Comparison of ENCODE assay signal across 6 cellular contexts in genomic region chr16:16301839-16302604, GRCh38.
DNase-seq lines count a peak whose midpoint lies in the region; ATAC-seq and TF ChIP-seq lines count a peak whose summit lies in the region.
"Not testable (repeated sequence)": the region's sequence is repeated elsewhere in the genome, so short reads cannot be mapped to it uniquely, and the experiment has no call there.

No MANE protein-coding gene starts in this region.

- not testable (repeated sequence) for H3K27me3 Mint-ChIP-seq in activated CD8-positive, alpha-beta T cell treated with anti-CD3 and anti-CD28 coated beads for 36 hours; activated naive CD8-positive, alpha-beta T cell treated with anti-CD3 and anti-CD28 coated beads, Interleukin-2, amount 10 ng/mL, durations not matched to agents 7 days and 5 days; effector memory CD8-positive, alpha-beta T cell; naive thymus-derived CD4-positive, alpha-beta T cell; stimulated activated naive B cell treated with anti-CD40 and anti-IgM and Interleukin-4, amounts not matched to agents 10 μg/mL and 1 μg/mL and 100 μg/mL, for 72 hours

- H3K27ac Mint-ChIP-seq in activated CD8-positive, alpha-beta T cell treated with anti-CD3 and anti-CD28 coated beads for 36 hours; activated naive CD8-positive, alpha-beta T cell treated with anti-CD3 and anti-CD28 coated beads, Interleukin-2, amount 10 ng/mL, durations not matched to agents 7 days and 5 days; effector memory CD8-positive, alpha-beta T cell; naive thymus-derived CD4-positive, alpha-beta T cell; stimulated activated naive B cell treated with anti-CD40 and anti-IgM and Interleukin-4, amounts not matched to agents 10 μg/mL and 1 μg/mL and 100 μg/mL, for 72 hours: not testable (repeated sequence)

- peak; percentile 84 for ATAC-seq in DND-41 (ENCODE audit: insufficient read depth, low read depth)
- ATAC-seq in activated CD8-positive, alpha-beta T cell treated with anti-CD3 and anti-CD28 coated beads for 36 hours = peak; percentile 81
- ATAC-seq in activated naive CD8-positive, alpha-beta T cell treated with anti-CD3 and anti-CD28 coated beads, Interleukin-2, amount 10 ng/mL, durations not matched to agents 7 days and 5 days (ENCODE audit: low read depth) = peak; percentile 99
- peak; percentile 69 for ATAC-seq in effector memory CD8-positive, alpha-beta T cell (replicated peaks)
- ATAC-seq in naive thymus-derived CD4-positive, alpha-beta T cell = peak; percentile 50
- ATAC-seq in stimulated activated naive B cell treated with anti-CD40 and anti-IgM and Interleukin-4, amounts not matched to agents 10 μg/mL and 1 μg/mL and 100 μg/mL, for 72 hours (replicated peaks) = peak; percentile 57 to 75

- H3K4me1 ChIP-seq in DND-41 (ENCODE audit: insufficient read depth, low read length); naive thymus-derived CD4-positive, alpha-beta T cell (ENCODE audit: control insufficient read depth in 2 of 2, insufficient read depth in 2 of 2, low read length in 2 of 2): not testable (repeated sequence)

- intact Hi-C loops in activated CD8-positive, alpha-beta T cell treated with anti-CD3 and anti-CD28 coated beads for 36 hours (cut with micrococcal nuclease); naive thymus-derived CD4-positive, alpha-beta T cell (cut with micrococcal nuclease): not testable (repeated sequence)

- not testable (repeated sequence) for H4K20me1 ChIP-seq in DND-41 (ENCODE audit: insufficient read depth, low read length)

- not testable (repeated sequence) for H3K4me1 Mint-ChIP-seq in activated CD8-positive, alpha-beta T cell treated with anti-CD3 and anti-CD28 coated beads for 36 hours (ENCODE audit: low read depth); activated naive CD8-positive, alpha-beta T cell treated with anti-CD3 and anti-CD28 coated beads, Interleukin-2, amount 10 ng/mL, durations not matched to agents 7 days and 5 days; effector memory CD8-positive, alpha-beta T cell (ENCODE audit: low read depth in 2 of 2); naive thymus-derived CD4-positive, alpha-beta T cell; stimulated activated naive B cell treated with anti-CD40 and anti-IgM and Interleukin-4, amounts not matched to agents 10 μg/mL and 1 μg/mL and 100 μg/mL, for 72 hours

- H3K4me3 ChIP-seq in DND-41 (ENCODE audit: low read depth in 1 of 2, low read length in 2 of 2); naive thymus-derived CD4-positive, alpha-beta T cell (ENCODE audit: low read length): not testable (repeated sequence)

- H3K4me2 ChIP-seq in DND-41 (ENCODE audit: insufficient read depth, low read length) = not testable (repeated sequence)

- H3K4me3 Mint-ChIP-seq in activated CD8-positive, alpha-beta T cell treated with anti-CD3 and anti-CD28 coated beads for 36 hours; activated naive CD8-positive, alpha-beta T cell treated with anti-CD3 and anti-CD28 coated beads, Interleukin-2, amount 10 ng/mL, durations not matched to agents 7 days and 5 days; effector memory CD8-positive, alpha-beta T cell; naive thymus-derived CD4-positive, alpha-beta T cell; stimulated activated naive B cell treated with anti-CD40 and anti-IgM and Interleukin-4, amounts not matched to agents 10 μg/mL and 1 μg/mL and 100 μg/mL, for 72 hours: not testable (repeated sequence)

- H3K9ac ChIP-seq in DND-41 (ENCODE audit: low read depth, low read length) = not testable (repeated sequence)

- H3K9me3 Mint-ChIP-seq in activated CD8-positive, alpha-beta T cell treated with anti-CD3 and anti-CD28 coated beads for 36 hours; activated naive CD8-positive, alpha-beta T cell treated with anti-CD3 and anti-CD28 coated beads, Interleukin-2, amount 10 ng/mL, durations not matched to agents 7 days and 5 days; effector memory CD8-positive, alpha-beta T cell; naive thymus-derived CD4-positive, alpha-beta T cell; stimulated activated naive B cell treated with anti-CD40 and anti-IgM and Interleukin-4, amounts not matched to agents 10 μg/mL and 1 μg/mL and 100 μg/mL, for 72 hours: not testable (repeated sequence)

- not testable (repeated sequence) for H3K36me3 ChIP-seq in DND-41 (ENCODE audit: insufficient read depth, low read length); naive thymus-derived CD4-positive, alpha-beta T cell (ENCODE audit: control insufficient read depth in 2 of 3, insufficient read depth in 3 of 3, low read length in 3 of 3)

- not testable (repeated sequence) for H3K27me3 ChIP-seq in DND-41 (ENCODE audit: insufficient read depth, low read length, poor library complexity); naive thymus-derived CD4-positive, alpha-beta T cell (ENCODE audit: control insufficient read depth in 2 of 2, insufficient read depth in 2 of 2, low read length in 2 of 2)

- H3K36me3 Mint-ChIP-seq in activated CD8-positive, alpha-beta T cell treated with anti-CD3 and anti-CD28 coated beads for 36 hours (ENCODE audit: low read depth); activated naive CD8-positive, alpha-beta T cell treated with anti-CD3 and anti-CD28 coated beads, Interleukin-2, amount 10 ng/mL, durations not matched to agents 7 days and 5 days; effector memory CD8-positive, alpha-beta T cell (ENCODE audit: insufficient read depth); naive thymus-derived CD4-positive, alpha-beta T cell; stimulated activated naive B cell treated with anti-CD40 and anti-IgM and Interleukin-4, amounts not matched to agents 10 μg/mL and 1 μg/mL and 100 μg/mL, for 72 hours: not testable (repeated sequence)

- TF ChIP-seq CTCF in DND-41 (IDR thresholded peaks at IDR 0.05; ENCODE audit: borderline replicate concordance, extremely low read depth, low read length, poor library complexity, severe bottlenecking); activated CD8-positive, alpha-beta T cell treated with anti-CD3 and anti-CD28 coated beads for 36 hours (IDR thresholded peaks at IDR 0.05): not testable (repeated sequence)

- not testable (repeated sequence) for H3K9me3 ChIP-seq in DND-41 (ENCODE audit: insufficient read depth, low read length, severe bottlenecking); naive thymus-derived CD4-positive, alpha-beta T cell (ENCODE audit: control insufficient read depth in 2 of 3, low read length in 3 of 3)

- CTCF ChIA-PET in activated CD8-positive, alpha-beta T cell treated with anti-CD3 and anti-CD28 coated beads for 36 hours (lab: Charles Lee); naive thymus-derived CD4-positive, alpha-beta T cell (lab: Charles Lee): not testable (repeated sequence)

- not testable (repeated sequence) for DNase-seq in DND-41; activated CD8-positive, alpha-beta T cell treated with anti-CD3 and anti-CD28 coated beads for 36 hours; activated naive CD8-positive, alpha-beta T cell treated with anti-CD3 and anti-CD28 coated beads, Interleukin-2, amount 10 ng/mL, durations not matched to agents 7 days and 5 days; effector memory CD8-positive, alpha-beta T cell; naive thymus-derived CD4-positive, alpha-beta T cell; stimulated activated naive B cell treated with anti-CD40 and anti-IgM and Interleukin-4, amounts not matched to agents 10 μg/mL and 1 μg/mL and 100 μg/mL, for 72 hours

- not testable (repeated sequence) for H3K79me2 ChIP-seq in DND-41 (ENCODE audit: insufficient read depth, low read length)

- not testable (repeated sequence) for H3K27ac ChIP-seq in DND-41 (ENCODE audit: low read length); naive thymus-derived CD4-positive, alpha-beta T cell (ENCODE audit: low read depth, low read length)

- H2AFZ ChIP-seq in DND-41 (ENCODE audit: low read depth, low read length) = not testable (repeated sequence)

- POLR2A ChIA-PET in activated CD8-positive, alpha-beta T cell treated with anti-CD3 and anti-CD28 coated beads for 36 hours (lab: Charles Lee); activated naive CD8-positive, alpha-beta T cell treated with anti-CD3 and anti-CD28 coated beads, Interleukin-2, amount 10 ng/mL, durations not matched to agents 7 days and 5 days (lab: Charles Lee); naive thymus-derived CD4-positive, alpha-beta T cell (lab: Charles Lee): not testable (repeated sequence)
